18 cellular contexts compared by ENCODE assay signal in the genomic region with DNA sequence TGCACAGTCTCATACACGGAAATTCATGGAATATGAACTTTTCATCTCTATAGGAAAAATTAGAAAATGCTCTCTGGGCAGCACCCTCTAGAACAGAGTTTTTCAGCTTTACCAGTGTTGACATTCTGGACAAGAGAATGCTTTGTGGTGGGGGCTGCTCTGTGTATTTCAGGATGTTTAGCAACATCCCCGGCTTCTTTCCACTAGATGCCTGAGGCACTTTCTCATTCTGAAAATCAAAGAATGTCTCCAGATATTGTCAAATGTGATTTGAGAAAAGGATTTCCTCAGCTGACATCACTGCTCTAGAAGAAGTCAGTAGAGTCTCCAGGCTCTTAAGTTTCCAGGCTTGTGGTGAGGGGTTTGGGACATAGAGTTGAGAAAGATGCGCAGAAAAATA.
DNase-seq lines count a peak whose midpoint lies in the region; ATAC-seq and TF ChIP-seq lines count a peak whose summit lies in the region.
"Had no signal": no experiment of that assay in that cellular context is flagged by ENCODE, and none has a peak within 500 bp of the region (broad histone marks: within the 10 kb centered on the region; RNA-seq: fewer than 3 reads in every experiment).

No MANE protein-coding gene starts in this region.

- H3K4me3 ChIP-seq in fibroblast of lung (replicated peaks in 1 of 4; ENCODE audit: control extremely low read depth in 1 of 4, insufficient read depth in 1 of 4, low read depth in 3 of 4, low read length in 4 of 4), result peak overlapping the region in 1 of 4 experiments; percentile 17

- H3K9me3 Mint-ChIP-seq in Calu3 (ENCODE audit: low read depth, unreplicated experiment) (no peaks in the 10 kb centered on the region), osteocyte (ENCODE audit: unreplicated experiment) (no peaks in the 10 kb centered on the region)

- no peak for ATAC-seq in HG02840 (IDR thresholded peaks at IDR 0.05; ENCODE audit: low FRiP score, unreplicated experiment)
- ATAC-seq: activated naive CD4-positive, alpha-beta T cell treated with anti-CD3 and anti-CD28 coated beads, Interleukin-2, amount 50 U/mL, for 72 hours had no signal

- H4K20me1 ChIP-seq in fibroblast of lung (ENCODE audit: control insufficient read depth, extremely low read depth, insufficient read depth, low read length), result no peaks in the 10 kb centered on the region

- CTCF ChIA-PET in Calu3 (lab: Charles Lee), result no interaction called here

- no peak overlapping the region for H3K9ac ChIP-seq in fibroblast of lung (ENCODE audit: insufficient read depth, low read length)

- no peaks in the 10 kb centered on the region for H3K79me2 ChIP-seq in fibroblast of lung (ENCODE audit: control insufficient read depth, insufficient read depth, low read length)

- peak overlapping the region; percentile 69 for H3K4me2 ChIP-seq in fibroblast of lung (ENCODE audit: extremely low read depth, insufficient read depth, low read length)

- H3K27ac Mint-ChIP-seq in Calu3 (ENCODE audit: unreplicated experiment) (peak overlapping the region; percentile 73), osteocyte (ENCODE audit: unreplicated experiment) (peak overlapping the region; percentile 91)
- H3K27ac Mint-ChIP-seq: activated B cell treated with CpG ODN at 0.5 μM for 24 hours; activated naive CD4-positive, alpha-beta T cell treated with anti-CD3 and anti-CD28 coated beads, Interleukin-2, amount 50 U/mL, for 72 hours; CD14-positive monocyte had no signal

- no TSS peak for BruUV-seq in Calu3 (replicated peaks; lab: Mats Ljungman, UMichigan)

- H2AFZ ChIP-seq in fibroblast of lung (ENCODE audit: low read length), result no peak overlapping the region

- H3K4me1 ChIP-seq in fibroblast of lung (ENCODE audit: control insufficient read depth, extremely low read depth, insufficient read depth, low read length), result peaks cover 5% of the 10 kb centered on the region

- H3K36me3 ChIP-seq in fibroblast of lung (ENCODE audit: control insufficient read depth, insufficient read depth, low read length), result no peaks in the 10 kb centered on the region

- H3K27me3 ChIP-seq in fibroblast of lung (ENCODE audit: control insufficient read depth, insufficient read depth, low read length), result no peaks in the 10 kb centered on the region
- H3K27me3 ChIP-seq: foreskin keratinocyte had no signal

- intact Hi-C loops in Calu3 (cut with micrococcal nuclease; ENCODE audit: unreplicated experiment), result no loop called here

- DNase-seq in Calu3 (no peak), RPMI7951 (ENCODE audit: low read depth) (peak; percentile 35), fibroblast of lung (ENCODE audit: low read depth in 2 of 2) (peak; percentile 30 to 55), osteocyte (ENCODE audit: extremely low spot score, unreplicated experiment) (no peak), putamen (ENCODE audit: low spot score) (no peak), NOMO-1 (lab: John Stamatoyannopoulos, UW; ENCODE audit: unreplicated experiment in 2 of 2) (no peak)
- DNase-seq in activated CD4-positive, alpha-beta T cell treated with anti-CD3 and anti-CD28 coated beads, Interleukin-2, amount 50 U/mL, for 1 hour, result no peak
- DNase-seq: activated B cell treated with CpG ODN at 0.5 μM for 24 hours; activated CD8-positive, alpha-beta memory T cell treated with anti-CD3 and anti-CD28 coated beads, Interleukin-2, amount 50 U/mL, for 4 hours; cortex of kidney; GDM1; islet precursor cell; MM.1S; stimulated activated CD4-positive, alpha-beta T cell treated with anti-CD3 and anti-CD28 coated beads, Interleukin-2, amount 100 ng/mL, for 48 hours had no signal

- H3K4me1 Mint-ChIP-seq in Calu3 (ENCODE audit: low read depth, unreplicated experiment) (peaks cover 21% of the 10 kb centered on the region), osteocyte (ENCODE audit: unreplicated experiment) (peaks cover 33% of the 10 kb centered on the region)
- H3K4me1 Mint-ChIP-seq: activated B cell treated with CpG ODN at 0.5 μM for 24 hours, CD14-positive monocyte had no signal

- H3K9me3 ChIP-seq in fibroblast of lung (ENCODE audit: control insufficient read depth, insufficient read depth, low read depth, low read length), result no peaks in the 10 kb centered on the region

- H3K27me3 Mint-ChIP-seq in Calu3 (ENCODE audit: unreplicated experiment) (no peaks in the 10 kb centered on the region), osteocyte (ENCODE audit: unreplicated experiment) (no peaks in the 10 kb centered on the region)
- H3K27me3 Mint-ChIP-seq: activated B cell treated with CpG ODN at 0.5 μM for 24 hours had no signal

- peak overlapping the region; percentile 58 for H3K27ac ChIP-seq in fibroblast of lung (ENCODE audit: insufficient read depth, low read length)
- H3K27ac ChIP-seq: foreskin keratinocyte had no signal

- H3K36me3 Mint-ChIP-seq in Calu3 (ENCODE audit: insufficient read depth, unreplicated experiment) (peaks cover 5% of the 10 kb centered on the region), osteocyte (ENCODE audit: unreplicated experiment) (no peaks in the 10 kb centered on the region)
- H3K36me3 Mint-ChIP-seq: activated naive CD4-positive, alpha-beta T cell treated with anti-CD3 and anti-CD28 coated beads, Interleukin-2, amount 50 U/mL, for 72 hours; CD14-positive monocyte had no signal

- H3K4me3 Mint-ChIP-seq in Calu3 (ENCODE audit: low read depth, unreplicated experiment) (no peak overlapping the region), osteocyte (ENCODE audit: unreplicated experiment) (no peak overlapping the region)
- H3K4me3 Mint-ChIP-seq: activated B cell treated with CpG ODN at 0.5 μM for 24 hours, CD14-positive monocyte had no signal

- TF ChIP-seq CTCF in Calu3 (IDR thresholded peaks at IDR 0.05; ENCODE audit: unreplicated experiment), result no peak
- TF ChIP-seq CTCF in fibroblast of lung (conservative IDR thresholded peaks at IDR 0.05 in 1 of 2, IDR thresholded peaks at IDR 0.05 in 1 of 2; ENCODE audit: low read depth in 1 of 2, low read length in 2 of 2), result no peak
- TF ChIP-seq CTCF in osteocyte (IDR thresholded peaks at IDR 0.05), result no peak

Comparison
In these comparisons a context has a peak if more than half of its experiments do, and no peak if none do; other contexts are left out.
1. DNase-seq: peak in RPMI7951 (single experiment) and fibroblast of lung (2 of 2); none in Calu3 (single experiment), osteocyte (single experiment), putamen (single experiment), NOMO-1 (0 of 2) and activated CD4-positive, alpha-beta T cell treated with anti-CD3 and anti-CD28 coated beads, Interleukin-2, amount 50 U/mL, for 1 hour (single experiment).